ENCODE assay signal across 20 cellular contexts in the genomic region with DNA sequence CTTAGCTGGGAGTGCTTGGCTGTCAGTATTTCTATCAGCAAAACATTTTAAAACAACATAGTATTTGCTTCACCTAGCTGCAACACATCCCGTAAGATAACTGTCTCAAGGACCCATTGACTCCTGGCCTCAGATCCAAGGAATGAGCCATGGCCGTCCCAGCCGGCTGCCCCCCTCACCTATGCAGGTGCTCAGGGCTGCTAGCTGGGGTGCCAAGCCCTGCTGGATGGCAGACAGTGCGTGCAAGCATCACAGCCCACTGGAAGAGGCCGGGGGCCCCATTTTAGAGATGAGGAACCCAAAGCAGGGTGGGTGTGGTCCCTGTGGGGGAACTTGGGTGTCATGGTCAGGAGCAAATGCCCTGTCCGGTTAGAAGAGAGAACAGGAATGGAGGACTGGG. TPM values are rescaled to one million over a fixed set of nuclear protein-coding genes. Genes with fewer than 3 reads are reported as not detected.
DNase-seq lines count a peak whose midpoint lies in the region; ATAC-seq, FAIRE-seq and TF ChIP-seq lines count a peak whose summit lies in the region.
"Had no signal": no experiment of that assay in that cellular context is flagged by ENCODE, and none has a peak within 500 bp of the region (broad histone marks: within the 10 kb centered on the region; RNA-seq: fewer than 3 reads in every experiment).

No MANE protein-coding gene starts in this region.

- TF ChIP-seq EP300 in GM12878 (IDR thresholded peaks at IDR 0.05; ENCODE audit: borderline replicate concordance in 1 of 2, control insufficient read depth in 1 of 2, low read depth in 2 of 2, low read length in 2 of 2) = no peak
- TF ChIP-seq EP300 in tibial nerve (IDR thresholded peaks at IDR 0.05) = no peak

- SMC1A ChIA-PET in GM12878 (lab: Charles Lee; ENCODE audit: uncharacterized antibody, unreplicated experiment) = no interaction called here

- peak overlapping the region; percentile 59 for H3K4me3 Mint-ChIP-seq in neural crest cell
- H3K4me3 Mint-ChIP-seq: activated CD4-positive, alpha-beta memory T cell treated with anti-CD3 and anti-CD28 coated beads for 36 hours; CD8-positive, alpha-beta memory T cell had no signal

- CTCF ChIA-PET in A673 (lab: Charles Lee) (no interaction called here), GM12878 (lab: Yijun Ruan, JAX) (no interaction called here)

- peaks cover 92% of the 10 kb centered on the region for H3K36me3 ChIP-seq in A673 (ENCODE audit: insufficient read depth, low read length, poor library complexity, severe bottlenecking)
- peaks cover 11 to 28% of the 10 kb centered on the region in 2 experiments for H3K36me3 ChIP-seq in GM12878 (ENCODE audit: control insufficient read depth in 2 of 2, insufficient read depth in 2 of 2, low read length in 1 of 2)
- peaks cover 3 to 98% (median 12%) of the 10 kb centered on the region in 3 donors for H3K36me3 ChIP-seq in tibial nerve

- H3K9ac ChIP-seq in GM12878 (ENCODE audit: control insufficient read depth, insufficient read depth, low read length) = no peak overlapping the region

- WGBS in GM12878 (ENCODE audit: insufficient coverage, insufficient replicate concordance, low lambda C conversion rate, missing lambda C conversion rate) = 90% methylated on average over 6 of the region's 6 CpGs
- WGBS in tibial nerve, 2 donors = 77 to 87% methylated on average over 6 of the region's 6 CpGs

- H4K20me1 ChIP-seq in GM12878 (ENCODE audit: control insufficient read depth, insufficient read depth) = no peaks in the 10 kb centered on the region

- POLR2A ChIA-PET in A673 (lab: Charles Lee; ENCODE audit: low non-redundant PET) = interaction anchor here (0.7 kb wide), 1 partner anchor 101 kb away, joined by 3 read pairs; no protein-coding TSS in a partner anchor
- POLR2A ChIA-PET in GM12878 (lab: Charles Lee) = interaction anchor here (1.1 to 1.5 kb wide), 2 partner anchors 8 to 204 kb away, joined by 3 to 6 read pairs; no protein-coding TSS in a partner anchor

- no peak for ATAC-seq in GM12878

- H3K79me2 ChIP-seq in GM12878 (ENCODE audit: control insufficient read depth, insufficient read depth, low read length) = no peaks in the 10 kb centered on the region

- TF ChIP-seq POLR2A in GM19099 (IDR thresholded peaks at IDR 0.05; ENCODE audit: extremely low read depth, insufficient read length, low read depth) = peak; percentile 1
- peak; percentile 71 for TF ChIP-seq POLR2A in GM12878 (IDR thresholded peaks at IDR 0.05; ENCODE audit: low read depth, low read length)
- no peak for TF ChIP-seq POLR2A in tibial nerve (IDR thresholded peaks at IDR 0.05)

- H3K9me3 ChIP-seq in A673 (ENCODE audit: low read depth, low read length, poor library complexity, severe bottlenecking) (no peaks in the 10 kb centered on the region), GM12878 (replicated peaks; ENCODE audit: control insufficient read depth, insufficient read depth, low read length) (no peaks in the 10 kb centered on the region), tibial nerve (no peaks in the 10 kb centered on the region)
- H3K9me3 ChIP-seq: stomach had no signal

- H3K4me1 ChIP-seq in A673 (ENCODE audit: insufficient read depth, low read length, poor library complexity, severe bottlenecking) (peaks cover 14% of the 10 kb centered on the region), GM12878 (ENCODE audit: control insufficient read depth, insufficient read depth, low read length) (no peaks in the 10 kb centered on the region), tibial nerve (peaks cover 0 to 46% (median 17%) of the 10 kb centered on the region in 4 donors)

- no peaks in the 10 kb centered on the region for H3K9me3 Mint-ChIP-seq in neural crest cell
- H3K9me3 Mint-ChIP-seq: activated CD4-positive, alpha-beta memory T cell treated with anti-CD3 and anti-CD28 coated beads for 36 hours; CD8-positive, alpha-beta memory T cell; IgD-negative memory B cell had no signal

- no peak for FAIRE-seq in GM12878 (lab: Jason Lieb, UNC)

- H3K4me1 Mint-ChIP-seq in neural crest cell = no peaks in the 10 kb centered on the region

- no peaks in the 10 kb centered on the region for H3K27me3 Mint-ChIP-seq in neural crest cell (ENCODE audit: low read depth)
- H3K27me3 Mint-ChIP-seq: activated CD4-positive, alpha-beta memory T cell treated with anti-CD3 and anti-CD28 coated beads for 36 hours; CD8-positive, alpha-beta memory T cell; IgD-negative memory B cell had no signal

- no peak overlapping the region for H2AFZ ChIP-seq in GM12878 (ENCODE audit: control insufficient read depth, low read depth, low read length)

- H3K4me2 ChIP-seq in GM12878 (ENCODE audit: control insufficient read depth, insufficient read depth) = no peak overlapping the region

- in situ Hi-C loops in GM12878 (cut with MboI) = no loop called here

- peak overlapping the region; percentile 35 for H3K27ac ChIP-seq in A673 (ENCODE audit: low read depth, low read length, poor library complexity, severe bottlenecking)
- H3K27ac ChIP-seq in GM12878 (ENCODE audit: control insufficient read depth, insufficient read depth) = no peak overlapping the region
- no peak overlapping the region for H3K27ac ChIP-seq in tibial nerve

- no peaks in the 10 kb centered on the region for H3K27me3 ChIP-seq in A673 (replicated peaks; ENCODE audit: insufficient read depth, low read depth, low read length, poor library complexity)
- H3K27me3 ChIP-seq in GM12878 (replicated peaks in 1 of 2; ENCODE audit: control insufficient read depth in 2 of 2, insufficient read depth in 2 of 2, low read length in 1 of 2) = no peaks in the 10 kb centered on the region
- H3K27me3 ChIP-seq in tibial nerve = no peaks in the 10 kb centered on the region
- H3K27me3 ChIP-seq: stomach had no signal

- H3K4me3 ChIP-seq in A673 (ENCODE audit: low read depth, low read length, poor library complexity, severe bottlenecking) = no peak overlapping the region
- no peak overlapping the region for H3K4me3 ChIP-seq in GM12878
- no peak overlapping the region for H3K4me3 ChIP-seq in tibial nerve
- H3K4me3 ChIP-seq: stomach had no signal

- no peak for TF ChIP-seq RAD21 in GM12878 (IDR thresholded peaks at IDR 0.05; ENCODE audit: insufficient read depth, low read depth, low read length)

- DNase-seq in A673 (ENCODE audit: low spot score) = no peak
- DNase-seq in GM12878 (ENCODE audit: low read depth, low spot score) = no peak
- no peak for DNase-seq in neural crest cell (ENCODE audit: low read depth, low spot score)
- DNase-seq in effector CD8-positive, alpha-beta T cell (lab: John Stamatoyannopoulos, UW) = no peak
- DNase-seq in cortex of kidney (lab: John Stamatoyannopoulos, UW) = no peak
- no peak for DNase-seq in GM10266 (ENCODE audit: extremely low spot score)
- no peak for DNase-seq in tibial nerve (ENCODE audit: low spot score in 2 of 2)
- DNase-seq: activated CD4-positive, alpha-beta memory T cell treated with anti-CD3 and anti-CD28 coated beads for 36 hours; CD8-positive, alpha-beta memory T cell; DMS79 treated with DMSO at 0.1 percent for 48 hours; foreskin melanocyte; GOT3; NCI-H2029; NK-92 treated with Interleukin-12 subunit alpha and Interleukin-12 subunit beta, amount 100 ng/mL, for 24 hours; stomach had no signal

- BruUV-seq in A673 (replicated peaks; lab: Mats Ljungman, UMichigan) (no TSS peak), GM12878 (replicated peaks; lab: Mats Ljungman, UMichigan) (no TSS peak)

- intact Hi-C loops in A673 (cut with micrococcal nuclease; ENCODE audit: unreplicated experiment) = no loop called here
- intact Hi-C loops in GM12878 (cut with micrococcal nuclease; ENCODE audit: unreplicated experiment) = no loop called here

- TF ChIP-seq CTCF in A673 (conservative IDR thresholded peaks at IDR 0.05; ENCODE audit: low read depth, low read length) = no peak
- no peak for TF ChIP-seq CTCF in GM12878 (IDR thresholded peaks at IDR 0.05 in 2 of 3, conservative IDR thresholded peaks at IDR 0.05 in 1 of 3; ENCODE audit: control insufficient read depth in 2 of 3, extremely low read depth in 1 of 3, insufficient read depth in 1 of 3, low read depth in 3 of 3, low read length in 3 of 3)
- no peak for TF ChIP-seq CTCF in neural crest cell (conservative IDR thresholded peaks at IDR 0.05)
- TF ChIP-seq CTCF in GM10266 (IDR thresholded peaks at IDR 0.05; ENCODE audit: control insufficient read depth, insufficient read depth, low read depth, missing control alignments) = no peak
- no peak for TF ChIP-seq CTCF in tibial nerve (IDR thresholded peaks at IDR 0.05)

- RAD21 ChIA-PET in GM12878 (lab: Charles Lee; ENCODE audit: unreplicated experiment) = no interaction called here

- H3K36me3 Mint-ChIP-seq in neural crest cell (ENCODE audit: low read depth) = peaks cover 6% of the 10 kb centered on the region

- peak overlapping the region; percentile 57 for H3K27ac Mint-ChIP-seq in neural crest cell (ENCODE audit: unreplicated experiment)
- H3K27ac Mint-ChIP-seq: activated CD4-positive, alpha-beta memory T cell treated with anti-CD3 and anti-CD28 coated beads for 36 hours had no signal

RNA-seq across cellular contexts. Expression of a gene that starts 8.5 kb away (rescaled TPM):
- 665 and 701 TPM in 2 replicates for total RNA-seq in A673 (2021)
- total RNA-seq in GM12878 (2013; cell fraction: nucleolus; rRNA removed) = 43.7 and 52.4 TPM in 2 replicates
- 112 and 114 TPM in 2 replicates for total RNA-seq in GM12878 (2014; rRNA removed)
- total RNA-seq in GM12878 (2014; rRNA removed; fragmentation: Illumina TruSeq; extraction: Trizol) = 180 and 181 TPM in 2 replicates
- 144 and 157 TPM in 2 replicates for total RNA-seq in GM12878 (2021)
- polyA plus RNA-seq in GM12878 (2011; ENCODE audit: low read depth) = 116 TPM
- 143 and 159 TPM in 2 replicates for polyA plus RNA-seq in GM12878 (2011; rRNA removed)
- polyA plus RNA-seq in GM12878 (2011; cell fraction: cytosol; rRNA removed) = 118 and 142 TPM in 2 replicates
- 78.3 and 128 TPM in 2 replicates for polyA plus RNA-seq in GM12878 (2011; cell fraction: nucleus; rRNA removed)
- 90.1 and 134 TPM in 2 replicates for polyA plus RNA-seq in GM12878 (2012)
- polyA plus RNA-seq in GM12878 (2014; fragmentation: Illumina TruSeq; extraction: Trizol) = 245 and 283 TPM in 2 replicates
- polyA plus RNA-seq in GM12878 (2014; fragmentation: Nextera tagmentation; extraction: Ambion mirVana) = 10 to 100 TPM; 39.5 to 54.3 TPM
- polyA plus RNA-seq in GM12878 (2014; rRNA removed) = 153 TPM in 2 replicates
- polyA plus RNA-seq in GM12878 (2016; fragmentation: Nextera tagmentation; extraction: Ambion mirVana) = 100 to 1,000 TPM; 256 to 289 TPM
- 89.2 and 147 TPM in 2 replicates for polyA minus RNA-seq in GM12878 (2011; rRNA and poly(A)+ RNA removed)
- polyA minus RNA-seq in GM12878 (2011; cell fraction: cytosol; rRNA and poly(A)+ RNA removed) = 26.3 and 35.2 TPM in 2 replicates
- 29.3 and 50.7 TPM in 2 replicates for polyA minus RNA-seq in GM12878 (2011; cell fraction: nucleus; rRNA and poly(A)+ RNA removed)
- 197 and 205 TPM in 2 replicates for total RNA-seq in neural crest cell
- 100 to 1,000 TPM; 103 to 147 (median 128) TPM for total RNA-seq in tibial nerve

RNA-seq across cellular contexts. Expression of a gene that starts 9.3 kb away (rescaled TPM):
- total RNA-seq in A673 (2021) = 53.3 and 64.2 TPM in 2 replicates
- total RNA-seq in GM12878 (2013; cell fraction: nucleolus; rRNA removed) = 7.2 and 9.7 TPM in 2 replicates
- total RNA-seq in GM12878 (2014; rRNA removed) = 11.3 and 14.5 TPM in 2 replicates
- 3.3 and 3.6 TPM in 2 replicates for total RNA-seq in GM12878 (2014; rRNA removed; fragmentation: Illumina TruSeq; extraction: Trizol)
- total RNA-seq in GM12878 (2021) = 14.5 and 15.0 TPM in 2 replicates
- polyA plus RNA-seq in GM12878 (2011; ENCODE audit: low read depth) = 3.5 TPM
- polyA plus RNA-seq in GM12878 (2011; rRNA removed) = 2.0 and 4.2 TPM in 2 replicates
- 6.3 and 12.0 TPM in 2 replicates for polyA plus RNA-seq in GM12878 (2011; cell fraction: cytosol; rRNA removed)
- 51.1 and 51.6 TPM in 2 replicates for polyA plus RNA-seq in GM12878 (2011; cell fraction: nucleus; rRNA removed)
- polyA plus RNA-seq in GM12878 (2012) = 11.0 and 11.1 TPM in 2 replicates
- polyA plus RNA-seq in GM12878 (2014; fragmentation: Illumina TruSeq; extraction: Trizol) = 2.1 and 3.2 TPM in 2 replicates
- polyA plus RNA-seq in GM12878 (2014; fragmentation: Nextera tagmentation; extraction: Ambion mirVana) = under 1 TPM; 0.23 to 0.60 TPM
- 19.8 and 20.4 TPM in 2 replicates for polyA plus RNA-seq in GM12878 (2014; rRNA removed)
- polyA plus RNA-seq in GM12878 (2016; fragmentation: Nextera tagmentation; extraction: Ambion mirVana) = 1 to 10 TPM; 8.4 to 8.9 TPM
- 2.6 and 4.5 TPM in 2 replicates for polyA minus RNA-seq in GM12878 (2011; rRNA and poly(A)+ RNA removed)
- polyA minus RNA-seq in GM12878 (2011; cell fraction: cytosol; rRNA and poly(A)+ RNA removed) = 2.3 and 2.4 TPM in 2 replicates
- polyA minus RNA-seq in GM12878 (2011; cell fraction: nucleus; rRNA and poly(A)+ RNA removed) = 4.6 and 7.7 TPM in 2 replicates
- 34.5 and 36.0 TPM in 2 replicates for total RNA-seq in neural crest cell
- total RNA-seq in tibial nerve = 100 to 1,000 TPM in 3 of 4 donors, 10 to 100 TPM in 1; 91.6 to 142 (median 116) TPM

RNA-seq across cellular contexts. Expression of a gene that starts 31.2 kb away (rescaled TPM):
- total RNA-seq in A673 (2021) (1.0 TPM in 2 replicates), GM12878 (2014; rRNA removed) (0.23 and 0.27 TPM in 2 replicates), GM12878 (2014; rRNA removed; fragmentation: Illumina TruSeq; extraction: Trizol) (0.09 and 0.13 TPM in 2 replicates), GM12878 (2021) (0.15 and 0.27 TPM in 2 replicates), neural crest cell (0.16 and 0.50 TPM in 2 replicates), tibial nerve (1 to 10 TPM; 2.2 to 6.7 (median 2.7) TPM)
- total RNA-seq in GM12878 (2013; cell fraction: nucleolus; rRNA removed) = not detected in 2 replicates
- polyA plus RNA-seq in GM12878 (2011; ENCODE audit: low read depth) = not detected
- polyA plus RNA-seq in GM12878 (2011; rRNA removed) (0.08 and 0.09 TPM in 2 replicates), GM12878 (2014; fragmentation: Illumina TruSeq; extraction: Trizol) (not detected in 2 replicates), GM12878 (2014; fragmentation: Nextera tagmentation; extraction: Ambion mirVana) (not detected), GM12878 (2014; rRNA removed) (0.28 TPM in 1 of 2 replicates, not detected in the other), GM12878 (2016; fragmentation: Nextera tagmentation; extraction: Ambion mirVana) (not detected)
- polyA plus RNA-seq in GM12878 (2011; cell fraction: cytosol; rRNA removed) = 0.07 TPM in 1 of 2 replicates, not detected in the other
- 0.23 and 0.48 TPM in 2 replicates for polyA plus RNA-seq in GM12878 (2011; cell fraction: nucleus; rRNA removed)
- 0.08 and 0.91 TPM in 2 replicates for polyA plus RNA-seq in GM12878 (2012)
- 0.31 TPM in 1 of 2 replicates, not detected in the other for polyA minus RNA-seq in GM12878 (2011; rRNA and poly(A)+ RNA removed)
- not detected in 2 replicates for polyA minus RNA-seq in GM12878 (2011; cell fraction: cytosol; rRNA and poly(A)+ RNA removed)
- polyA minus RNA-seq in GM12878 (2011; cell fraction: nucleus; rRNA and poly(A)+ RNA removed) = 0.12 and 1.1 TPM in 2 replicates
- total RNA-seq: cerebellum had no signal
- polyA plus RNA-seq: CD8-positive, alpha-beta memory T cell had no signal

RNA-seq across cellular contexts. Expression of a gene that starts 39.4 kb away (rescaled TPM):
- total RNA-seq in A673 (2021) (not detected in 2 replicates), GM12878 (2014; rRNA removed) (19.9 and 25.9 TPM in 2 replicates), GM12878 (2014; rRNA removed; fragmentation: Illumina TruSeq; extraction: Trizol) (5.9 and 6.5 TPM in 2 replicates), GM12878 (2021) (29.5 and 31.1 TPM in 2 replicates), neural crest cell (not detected in 2 replicates), tibial nerve (10 to 100 TPM; 18.8 to 73.5 (median 25.2) TPM)
- 8.7 and 10.3 TPM in 2 replicates for total RNA-seq in GM12878 (2013; cell fraction: nucleolus; rRNA removed)
- 7.3 TPM for polyA plus RNA-seq in GM12878 (2011; ENCODE audit: low read depth)
- polyA plus RNA-seq in GM12878 (2011; rRNA removed) (3.6 and 10.2 TPM in 2 replicates), GM12878 (2014; fragmentation: Illumina TruSeq; extraction: Trizol) (1.3 and 8.8 TPM in 2 replicates), GM12878 (2014; fragmentation: Nextera tagmentation; extraction: Ambion mirVana) (under 1 TPM; 0.05 to 0.08 TPM), GM12878 (2014; rRNA removed) (24.5 and 30.2 TPM in 2 replicates), GM12878 (2016; fragmentation: Nextera tagmentation; extraction: Ambion mirVana) (10 to 100 TPM in 1 of 2 experiments, 1 to 10 TPM in 1; 9.2 to 15.0 TPM)
- polyA plus RNA-seq in GM12878 (2011; cell fraction: cytosol; rRNA removed) = 13.4 and 15.8 TPM in 2 replicates
- 13.8 and 20.3 TPM in 2 replicates for polyA plus RNA-seq in GM12878 (2011; cell fraction: nucleus; rRNA removed)
- 26.5 and 28.6 TPM in 2 replicates for polyA plus RNA-seq in GM12878 (2012)
- 9.1 and 16.5 TPM in 2 replicates for polyA minus RNA-seq in GM12878 (2011; rRNA and poly(A)+ RNA removed)
- 7.7 and 13.2 TPM in 2 replicates for polyA minus RNA-seq in GM12878 (2011; cell fraction: cytosol; rRNA and poly(A)+ RNA removed)
- polyA minus RNA-seq in GM12878 (2011; cell fraction: nucleus; rRNA and poly(A)+ RNA removed) = 4.6 and 9.6 TPM in 2 replicates
- total RNA-seq: activated CD4-positive, alpha-beta memory T cell treated with anti-CD3 and anti-CD28 coated beads for 36 hours; NCI-H460; renal cortical epithelial cell had no signal
- polyA plus RNA-seq: CD8-positive, alpha-beta memory T cell had no signal

Comparison
In these comparisons a context has a peak if more than half of its experiments do, and no peak if none do; other contexts are left out.
1. POLR2A ChIP-seq: peak in GM19099 (single experiment) and GM12878 (single experiment); none in tibial nerve (0 of 2).